In the genomic region with DNA sequence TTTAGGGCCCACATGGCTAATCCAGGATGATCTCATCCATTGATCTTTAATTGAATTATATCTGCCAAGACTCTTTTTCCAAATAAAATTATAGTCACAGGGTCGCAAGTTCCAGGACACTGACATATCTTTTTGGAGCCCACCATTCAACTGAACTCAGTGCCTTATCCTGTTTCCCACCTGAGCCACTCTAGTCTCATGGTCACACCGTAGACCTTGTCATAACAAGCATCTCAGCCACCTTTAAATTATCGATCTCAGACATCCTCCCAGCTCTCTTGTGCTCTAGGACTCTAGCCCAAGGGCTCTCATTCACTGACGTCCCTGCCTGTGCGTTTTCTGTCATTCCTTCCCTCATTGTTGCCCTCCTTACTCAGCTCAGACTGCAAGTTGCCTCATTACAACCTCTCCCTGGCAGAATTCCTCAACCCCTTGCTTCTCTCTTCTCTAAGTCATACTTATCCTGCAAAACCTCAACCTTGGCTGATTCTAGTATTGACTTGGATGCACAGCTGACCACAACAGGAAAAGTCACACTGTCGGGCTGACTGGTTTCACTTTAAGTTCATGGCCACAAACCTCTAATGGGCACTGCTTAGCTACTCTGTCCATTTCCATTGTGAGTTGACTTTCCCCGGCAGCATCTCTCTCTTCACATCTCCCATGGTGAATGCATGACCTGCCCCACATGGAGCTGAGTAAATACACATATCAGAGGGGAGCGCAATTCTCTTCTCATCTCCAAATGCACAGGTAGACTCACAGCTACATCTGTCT, we compare ENCODE assay signal across 15 cellular contexts.
DNase-seq lines count a peak whose midpoint lies in the region; ATAC-seq, FAIRE-seq and TF ChIP-seq lines count a peak whose summit lies in the region.
"Had no signal": no experiment of that assay in that cellular context is flagged by ENCODE, and none has a peak within 500 bp of the region (broad histone marks: within the 10 kb centered on the region; RNA-seq: fewer than 3 reads in every experiment).

No MANE protein-coding gene starts in this region.

- H3K4me3 ChIP-seq in Loucy (ENCODE audit: low read length, poor library complexity, severe bottlenecking), result peak overlapping the region; percentile 18
- no peak overlapping the region for H3K4me3 ChIP-seq in brain microvascular endothelial cell (ENCODE audit: low read depth, low read length)
- no peak overlapping the region for H3K4me3 ChIP-seq in dorsolateral prefrontal cortex

- peaks cover 15% of the 10 kb centered on the region; the same call in 1 of the 2 replicates for H3F3A ChIP-seq in Loucy (ENCODE audit: low read depth)

- TF ChIP-seq CTCF in Loucy (conservative IDR thresholded peaks at IDR 0.05; ENCODE audit: low read length), result no peak
- no peak for TF ChIP-seq CTCF in brain microvascular endothelial cell (IDR thresholded peaks at IDR 0.05; ENCODE audit: low read depth, low read length, missing control alignments)
- no peak for TF ChIP-seq CTCF in D721Med (IDR thresholded peaks at IDR 0.05; ENCODE audit: insufficient read depth, missing control alignments)
- no peak for TF ChIP-seq CTCF in dorsolateral prefrontal cortex (IDR thresholded peaks at IDR 0.05 in 54 of 56, conservative IDR thresholded peaks at IDR 0.05 in 2 of 56; ENCODE audit: low read depth in 1 of 56, partially characterized antibody in 56 of 56)

- in situ Hi-C loops in brain microvascular endothelial cell (cut with HindIII; ENCODE audit: low pct_ligation_motif_present, low sequenced_read_pairs), result no loop called here

- peak overlapping the region; percentile 61 for H3K4me2 ChIP-seq in Loucy (ENCODE audit: low read depth, low read length, poor library complexity, severe bottlenecking)

- no peaks in the 10 kb centered on the region for H3K79me2 ChIP-seq in Loucy (ENCODE audit: insufficient read depth, low read length)

- peaks cover 55% of the 10 kb centered on the region for H3K4me1 ChIP-seq in Loucy (ENCODE audit: insufficient read depth, low read length, poor library complexity, severe bottlenecking)

- H3K27ac ChIP-seq in brain microvascular endothelial cell (no peak overlapping the region), dorsolateral prefrontal cortex (no peak overlapping the region)
- H3K27ac ChIP-seq: C4-2B had no signal

- no peaks in the 10 kb centered on the region for H3K36me3 ChIP-seq in Loucy (ENCODE audit: insufficient read depth, low read length)
- no peaks in the 10 kb centered on the region for H3K36me3 ChIP-seq in brain microvascular endothelial cell (replicated peaks)

- DNase-seq in stimulated activated CD4-positive, alpha-beta T cell treated with anti-CD3 and anti-CD28 coated beads, Interleukin-15, amount 100 ng/mL, for 24 hours, result peak; percentile 28
- no peak for DNase-seq in stimulated activated CD4-positive, alpha-beta T cell treated with anti-CD3 and anti-CD28 coated beads, Interleukin-2, amount 100 ng/mL, for 24 hours
- DNase-seq in brain microvascular endothelial cell (peak; percentile 36), D721Med (ENCODE audit: insufficient read length, low spot score) (no peak), dorsolateral prefrontal cortex (no peak)
- DNase-seq in stimulated activated effector memory CD8-positive, alpha-beta T cell treated with anti-CD3 and anti-CD28 coated beads, Interleukin-12 subunit alpha, Interleukin-12 subunit beta, amount 100 ng/mL, for 72 hours (ENCODE audit: low spot score in 2 of 2), result no peak
- DNase-seq: KG1, occipital lobe, PC-3 had no signal

- H3K4me3 Mint-ChIP-seq in stimulated activated effector memory CD8-positive, alpha-beta T cell treated with anti-CD3 and anti-CD28 coated beads, Interleukin-12 subunit alpha, Interleukin-12 subunit beta, amount 100 ng/mL, for 72 hours, result no peak overlapping the region
- H3K4me3 Mint-ChIP-seq: brain; T-helper 1 cell treated with Interleukin-12 subunit alpha and Interleukin-12 subunit beta and Interleukin-4 antibody, amounts not matched to agents 30 μg/mL and 1 μg/mL, for 36 hours had no signal

- H3K27me3 ChIP-seq in Loucy (ENCODE audit: insufficient read depth, low read length, poor library complexity, severe bottlenecking) (no peaks in the 10 kb centered on the region), brain microvascular endothelial cell (replicated peaks) (no peaks in the 10 kb centered on the region), dorsolateral prefrontal cortex (no peaks in the 10 kb centered on the region)

- peaks cover 6% of the 10 kb centered on the region for H3K36me3 Mint-ChIP-seq in stimulated activated effector memory CD8-positive, alpha-beta T cell treated with anti-CD3 and anti-CD28 coated beads, Interleukin-12 subunit alpha, Interleukin-12 subunit beta, amount 100 ng/mL, for 72 hours
- H3K36me3 Mint-ChIP-seq: brain had no signal

- peaks cover 13% of the 10 kb centered on the region for H3K4me1 Mint-ChIP-seq in stimulated activated effector memory CD8-positive, alpha-beta T cell treated with anti-CD3 and anti-CD28 coated beads, Interleukin-12 subunit alpha, Interleukin-12 subunit beta, amount 100 ng/mL, for 72 hours
- H3K4me1 Mint-ChIP-seq: brain had no signal

- peak overlapping the region; percentile 37 for H3K9ac ChIP-seq in Loucy (ENCODE audit: low read depth, low read length, poor library complexity, severe bottlenecking)

- ATAC-seq in stimulated activated effector memory CD8-positive, alpha-beta T cell treated with anti-CD3 and anti-CD28 coated beads, Interleukin-12 subunit alpha, Interleukin-12 subunit beta, amount 100 ng/mL, for 72 hours, result peak; percentile 17
- no peak for ATAC-seq in HG03175 (IDR thresholded peaks at IDR 0.05; ENCODE audit: unreplicated experiment)
- ATAC-seq: PC-3 had no signal

- H2AFZ ChIP-seq in Loucy (ENCODE audit: low read length), result peak overlapping the region; percentile 26

- no peaks in the 10 kb centered on the region for H3K9me3 Mint-ChIP-seq in stimulated activated effector memory CD8-positive, alpha-beta T cell treated with anti-CD3 and anti-CD28 coated beads, Interleukin-12 subunit alpha, Interleukin-12 subunit beta, amount 100 ng/mL, for 72 hours
- H3K9me3 Mint-ChIP-seq: brain; T-helper 1 cell treated with Interleukin-12 subunit alpha and Interleukin-12 subunit beta and Interleukin-4 antibody, amounts not matched to agents 30 μg/mL and 1 μg/mL, for 36 hours had no signal

- no peak overlapping the region for H3K27ac Mint-ChIP-seq in stimulated activated effector memory CD8-positive, alpha-beta T cell treated with anti-CD3 and anti-CD28 coated beads, Interleukin-12 subunit alpha, Interleukin-12 subunit beta, amount 100 ng/mL, for 72 hours
- H3K27ac Mint-ChIP-seq: brain; T-helper 1 cell treated with Interleukin-12 subunit alpha and Interleukin-12 subunit beta and Interleukin-4 antibody, amounts not matched to agents 30 μg/mL and 1 μg/mL, for 36 hours had no signal

- intact Hi-C loops in dorsolateral prefrontal cortex (cut with DNase I), result no loop called here

- no peaks in the 10 kb centered on the region for H4K20me1 ChIP-seq in Loucy (ENCODE audit: insufficient read depth, low read length, poor library complexity, severe bottlenecking)

- FAIRE-seq in D721Med (lab: Jason Lieb, UNC), result no peak
- FAIRE-seq: endothelial cell of umbilical vein had no signal

- H3K9me3 ChIP-seq in Loucy (ENCODE audit: insufficient read depth, low read depth, low read length), result no peaks in the 10 kb centered on the region

- H3K9me2 ChIP-seq in Loucy (replicated peaks; ENCODE audit: low read depth, low read length), result no peaks in the 10 kb centered on the region

Comparison
In these comparisons a context has a peak if more than half of its experiments do, and no peak if none do; other contexts are left out.
1. DNase-seq: peak in stimulated activated CD4-positive, alpha-beta T cell treated with anti-CD3 and anti-CD28 coated beads, Interleukin-15, amount 100 ng/mL, for 24 hours (single experiment) and brain microvascular endothelial cell (single experiment); none in stimulated activated CD4-positive, alpha-beta T cell treated with anti-CD3 and anti-CD28 coated beads, Interleukin-2, amount 100 ng/mL, for 24 hours (0 of 2), stimulated activated effector memory CD8-positive, alpha-beta T cell treated with anti-CD3 and anti-CD28 coated beads, Interleukin-12 subunit alpha, Interleukin-12 subunit beta, amount 100 ng/mL, for 72 hours (0 of 2), D721Med (single experiment) and dorsolateral prefrontal cortex (0 of 10).